Comparison of ENCODE assay signal across 9 cellular contexts in the genomic region with DNA sequence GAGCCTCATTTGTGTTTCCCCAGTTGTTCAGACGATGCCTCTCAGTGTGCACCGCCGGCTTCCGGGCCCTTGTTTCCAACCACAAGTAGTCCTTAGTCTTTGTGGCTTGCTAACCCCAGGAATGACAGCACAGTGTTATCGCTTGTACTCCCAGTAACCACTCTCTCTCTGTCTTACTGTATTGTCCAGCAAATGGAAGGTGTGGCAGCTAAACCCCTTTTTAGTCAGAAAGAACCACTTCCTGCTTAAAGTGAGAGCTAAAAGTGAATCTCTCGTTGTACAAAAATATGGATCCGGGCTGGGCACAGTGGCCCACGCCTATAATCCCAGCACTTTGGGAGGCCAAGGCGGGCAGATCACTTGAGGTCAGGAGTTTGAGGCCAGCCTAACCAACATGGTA.
A peak's percentile ranks its signal among the peaks of the same experiment; 100 is the strongest.
DNase-seq lines count a peak whose midpoint lies in the region; ATAC-seq lines count a peak whose summit lies in the region.
"Had no signal": no experiment of that assay in that cellular context is flagged by ENCODE, and none has a peak within 500 bp of the region (broad histone marks: within the 10 kb centered on the region; RNA-seq: fewer than 3 reads in every experiment).

No MANE protein-coding gene starts in this region.

- H3K4me1 ChIP-seq in CD4-positive, alpha-beta memory T cell (ENCODE audit: insufficient read depth, low read length) = peaks cover 48% of the 10 kb centered on the region

- H3K9me3 Mint-ChIP-seq in CD4-positive, alpha-beta memory T cell = no peaks in the 10 kb centered on the region

- CTCF ChIA-PET in CD4-positive, alpha-beta memory T cell (lab: Charles Lee; ENCODE audit: partially characterized antibody) = no interaction called here

- intact Hi-C loops in CD4-positive, alpha-beta memory T cell (cut with micrococcal nuclease) = no loop called here

- ATAC-seq in GM21717 (IDR thresholded peaks at IDR 0.05; ENCODE audit: unreplicated experiment) = peak; percentile 56

- H3K27ac ChIP-seq in CD4-positive, alpha-beta memory T cell (ENCODE audit: low read depth, low read length) = peak overlapping the region; percentile 23
- H3K27ac ChIP-seq: parathyroid adenoma had no signal

- H3K4me3 ChIP-seq in CD4-positive, alpha-beta memory T cell (ENCODE audit: low read length in 2 of 2) = no peak overlapping the region

- POLR2A ChIA-PET in CD4-positive, alpha-beta memory T cell (lab: Charles Lee; ENCODE audit: partially characterized antibody) = interaction anchor here (0.8 to 1.2 kb wide), 2 partner anchors 61 to 109 kb away, joined by 3 read pairs; a partner anchor contains a TSS

- peaks cover 31 to 56% (median 40%) of the 10 kb centered on the region in 4 donors for H3K4me1 Mint-ChIP-seq in CD4-positive, alpha-beta memory T cell

- H3K36me3 Mint-ChIP-seq in CD4-positive, alpha-beta memory T cell = no peaks in the 10 kb centered on the region

- no peaks in the 10 kb centered on the region for H3K36me3 ChIP-seq in CD4-positive, alpha-beta memory T cell (ENCODE audit: insufficient read depth, low read length)

- H3K27ac Mint-ChIP-seq in CD4-positive, alpha-beta memory T cell = peak overlapping the region; percentile 49 to 92 (median 84)

- no peaks in the 10 kb centered on the region for H3K27me3 Mint-ChIP-seq in CD4-positive, alpha-beta memory T cell

- peak overlapping the region; percentile 46 to 84 (median 71) for H3K4me3 Mint-ChIP-seq in CD4-positive, alpha-beta memory T cell

- peak; percentile 60 to 83 (median 68) for DNase-seq in CD4-positive, alpha-beta memory T cell
- DNase-seq in NCI-H226 = peak; percentile 27
- DNase-seq in activated effector memory CD4-positive, alpha-beta T cell treated with Interleukin-2 at 50 U/mL for 16 hours = peak; percentile 34
- DNase-seq in stimulated activated CD4-positive, alpha-beta T cell treated with anti-CD3 and anti-CD28 coated beads, TNF-alpha, amount 100 ng/mL, for 24 hours (ENCODE audit: low read depth in 3 of 3) = peak; percentile 12 to 66 (median 43)
- DNase-seq in NCI-H524 treated with DMSO at 0.1 percent for 48 hours (lab: John Stamatoyannopoulos, UW) = no peak
- DNase-seq in NCI-H526 treated with DMSO at 0.1 percent for 48 hours (lab: John Stamatoyannopoulos, UW) = no peak
- DNase-seq in D341Med (ENCODE audit: low spot score) = no peak

- no peaks in the 10 kb centered on the region for H3K27me3 ChIP-seq in CD4-positive, alpha-beta memory T cell (ENCODE audit: insufficient read depth, low read length)

- no peaks in the 10 kb centered on the region for H3K9me3 ChIP-seq in CD4-positive, alpha-beta memory T cell (ENCODE audit: control insufficient read depth in 1 of 2, low read length in 2 of 2)

Comparison
In these comparisons a context has a peak if more than half of its experiments do, and no peak if none do; other contexts are left out.
1. DNase-seq: peak in CD4-positive, alpha-beta memory T cell (5 of 5), NCI-H226 (single experiment), activated effector memory CD4-positive, alpha-beta T cell treated with Interleukin-2 at 50 U/mL for 16 hours (single experiment) and stimulated activated CD4-positive, alpha-beta T cell treated with anti-CD3 and anti-CD28 coated beads, TNF-alpha, amount 100 ng/mL, for 24 hours (3 of 3); none in NCI-H524 treated with DMSO at 0.1 percent for 48 hours (single experiment), NCI-H526 treated with DMSO at 0.1 percent for 48 hours (single experiment) and D341Med (single experiment).